Comparison of ENCODE assay signal across 16 cellular contexts in the genomic region with DNA sequence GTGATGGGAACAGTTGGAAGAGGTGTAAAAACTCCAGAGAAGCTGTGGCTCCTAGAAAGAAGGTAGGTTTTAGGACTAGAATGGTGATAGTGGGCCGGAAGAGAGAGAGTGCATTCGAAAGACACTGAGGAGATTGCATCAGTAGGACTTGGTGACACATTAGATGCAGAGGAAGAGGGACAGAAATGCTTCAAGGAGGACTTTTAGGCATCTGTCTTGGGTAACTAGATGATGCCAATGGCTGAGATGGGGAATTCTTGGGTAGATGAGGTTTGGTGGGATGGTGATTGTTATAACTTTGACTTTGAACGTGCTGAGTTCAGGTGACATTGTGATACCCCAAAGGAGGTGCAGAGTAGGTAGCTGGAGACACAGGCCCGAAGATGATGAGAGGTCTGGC.
DNase-seq lines count a peak whose midpoint lies in the region; ATAC-seq, FAIRE-seq and TF ChIP-seq lines count a peak whose summit lies in the region.
"Had no signal": no experiment of that assay in that cellular context is flagged by ENCODE, and none has a peak within 500 bp of the region (broad histone marks: within the 10 kb centered on the region; RNA-seq: fewer than 3 reads in every experiment).

No MANE protein-coding gene starts in this region.

- H4K20me1 ChIP-seq in SU-DHL-6 (ENCODE audit: low read depth, low read length): no peaks in the 10 kb centered on the region
- no peaks in the 10 kb centered on the region for H4K20me1 ChIP-seq in GM12878 (ENCODE audit: control insufficient read depth, insufficient read depth)

- H3K9me3 Mint-ChIP-seq in activated naive CD4-positive, alpha-beta T cell treated with anti-CD3 and anti-CD28 coated beads, Interleukin-2, amount 10 ng/mL, durations not matched to agents 7 days and 5 days: no peaks in the 10 kb centered on the region

- H3K4me3 ChIP-seq in SU-DHL-6 (ENCODE audit: insufficient read depth, low read length, poor library complexity, severe bottlenecking) (no peak overlapping the region), GM12878 (no peak overlapping the region), tibial artery (no peak overlapping the region), sigmoid colon (no peak overlapping the region), uterus (no peak overlapping the region)
- H3K4me3 ChIP-seq: right lobe of liver, vagina had no signal

- H3K79me2 ChIP-seq in SU-DHL-6 (ENCODE audit: insufficient read depth, low read length) (no peaks in the 10 kb centered on the region), GM12878 (ENCODE audit: control insufficient read depth, insufficient read depth, low read length) (peaks cover 19% of the 10 kb centered on the region)

- peak overlapping the region; percentile 5 for H2AFZ ChIP-seq in SU-DHL-6 (ENCODE audit: low read depth, low read length, severe bottlenecking)
- H2AFZ ChIP-seq in GM12878 (ENCODE audit: control insufficient read depth, low read depth, low read length): no peak overlapping the region

- TF ChIP-seq CTCF in SU-DHL-6 (IDR thresholded peaks at IDR 0.05; ENCODE audit: insufficient read depth, low read length, poor library complexity, severe bottlenecking) (no peak), GM12878 (IDR thresholded peaks at IDR 0.05 in 2 of 3, conservative IDR thresholded peaks at IDR 0.05 in 1 of 3; ENCODE audit: control insufficient read depth in 2 of 3, extremely low read depth in 1 of 3, insufficient read depth in 1 of 3, low read depth in 3 of 3, low read length in 3 of 3) (no peak), tibial artery (IDR thresholded peaks at IDR 0.05) (no peak), sigmoid colon (IDR thresholded peaks at IDR 0.05) (no peak), uterus (IDR thresholded peaks at IDR 0.05) (no peak)

- RAD21 ChIA-PET in GM12878 (lab: Charles Lee; ENCODE audit: unreplicated experiment): interaction anchor here (1.1 to 9.3 kb wide), 3 partner anchors 10 to 36 kb away, joined by 3 to 99 read pairs (median 4); no protein-coding TSS in a partner anchor

- WGBS in GM12878 (ENCODE audit: insufficient coverage, insufficient replicate concordance, low lambda C conversion rate, missing lambda C conversion rate): 96% methylated on average over 4 of the region's 4 CpGs
- 93 to 98% methylated on average over 4 of the region's 4 CpGs for WGBS in sigmoid colon, 2 donors

- TF ChIP-seq POLR2A in GM12878 (IDR thresholded peaks at IDR 0.05; ENCODE audit: low read depth, low read length) (no peak), sigmoid colon (IDR thresholded peaks at IDR 0.05) (no peak), uterus (IDR thresholded peaks at IDR 0.05) (no peak)

- no peak for ATAC-seq in GM12878
- ATAC-seq: left colon, right lobe of liver had no signal

- H3K27ac Mint-ChIP-seq in activated naive CD4-positive, alpha-beta T cell treated with anti-CD3 and anti-CD28 coated beads, Interleukin-2, amount 10 ng/mL, durations not matched to agents 7 days and 5 days: peak overlapping the region; percentile 9

- no peak for FAIRE-seq in GM12878 (lab: Jason Lieb, UNC)
- FAIRE-seq: frontal cortex had no signal

- H3F3A ChIP-seq in SU-DHL-6 (ENCODE audit: insufficient read depth): peaks cover 6% of the 10 kb centered on the region; the same call in 1 of the 2 replicates

- TF ChIP-seq RAD21 in GM12878 (IDR thresholded peaks at IDR 0.05; ENCODE audit: insufficient read depth, low read depth, low read length): no peak

- BruUV-seq in GM12878 (replicated peaks; lab: Mats Ljungman, UMichigan): no TSS peak

- no peaks in the 10 kb centered on the region for H3K9me2 ChIP-seq in SU-DHL-6 (replicated peaks; ENCODE audit: insufficient read depth, low read length)

- SMC1A ChIA-PET in GM12878 (lab: Charles Lee; ENCODE audit: uncharacterized antibody, unreplicated experiment): interaction anchor here (1.1 to 15.6 kb wide), 6 partner anchors 11 to 49 kb away, joined by 3 to 314 read pairs (median 14); no protein-coding TSS in a partner anchor

- no peak for DNase-seq in activated naive CD4-positive, alpha-beta T cell treated with anti-CD3 and anti-CD28 coated beads, Interleukin-2, amount 10 ng/mL, durations not matched to agents 7 days and 5 days
- DNase-seq in activated naive CD4-positive, alpha-beta T cell treated with anti-CD3 and anti-CD28 coated beads, Interleukin-2, amount 50 U/mL, for 16 hours: no peak
- no peak for DNase-seq in GM12878 (ENCODE audit: low read depth, low spot score)
- no peak for DNase-seq in tibial artery
- DNase-seq in sigmoid colon: no peak
- DNase-seq in GOT3 (lab: John Stamatoyannopoulos, UW): no peak
- no peak for DNase-seq in uterus
- DNase-seq: cortex of kidney, left colon, NCI-H2029, NCI-H510A, right lobe of liver, Right ventricle myocardium superior had no signal

- H3K27me3 ChIP-seq in SU-DHL-6 (ENCODE audit: low read length) (no peaks in the 10 kb centered on the region), GM12878 (replicated peaks in 1 of 2; ENCODE audit: control insufficient read depth in 2 of 2, insufficient read depth in 2 of 2, low read length in 1 of 2) (no peaks in the 10 kb centered on the region), tibial artery (no peaks in the 10 kb centered on the region), sigmoid colon (no peaks in the 10 kb centered on the region), uterus (no peaks in the 10 kb centered on the region)
- H3K27me3 ChIP-seq: right lobe of liver, vagina had no signal

- no peak for TF ChIP-seq EP300 in GM12878 (IDR thresholded peaks at IDR 0.05; ENCODE audit: borderline replicate concordance in 1 of 2, control insufficient read depth in 1 of 2, low read depth in 2 of 2, low read length in 2 of 2)
- TF ChIP-seq EP300 in sigmoid colon (IDR thresholded peaks at IDR 0.05): no peak

- H3K9me3 ChIP-seq in SU-DHL-6 (ENCODE audit: insufficient read depth, low read length) (no peaks in the 10 kb centered on the region), GM12878 (replicated peaks; ENCODE audit: control insufficient read depth, insufficient read depth, low read length) (no peaks in the 10 kb centered on the region; the same call in 2 of the 3 replicates), tibial artery (no peaks in the 10 kb centered on the region), sigmoid colon (no peaks in the 10 kb centered on the region), uterus (no peaks in the 10 kb centered on the region)
- H3K9me3 ChIP-seq: right lobe of liver, vagina had no signal

- H3K27ac ChIP-seq in SU-DHL-6 (ENCODE audit: low read depth, low read length) (no peak overlapping the region), GM12878 (ENCODE audit: control insufficient read depth, insufficient read depth) (0 out of 2 replicates have a peak overlapping the region, but pooled peaks have one; percentile 20), tibial artery (peak overlapping the region; percentile 18 to 71), sigmoid colon (no peak overlapping the region), uterus (no peak overlapping the region)
- H3K27ac ChIP-seq: right lobe of liver, vagina had no signal

- peaks cover 34% of the 10 kb centered on the region for H3K36me3 Mint-ChIP-seq in activated naive CD4-positive, alpha-beta T cell treated with anti-CD3 and anti-CD28 coated beads, Interleukin-2, amount 10 ng/mL, durations not matched to agents 7 days and 5 days

- CTCF ChIA-PET in activated naive CD4-positive, alpha-beta T cell treated with anti-CD3 and anti-CD28 coated beads, Interleukin-2, amount 10 ng/mL, durations not matched to agents 7 days and 5 days (lab: Charles Lee): no interaction called here
- CTCF ChIA-PET in GM12878 (lab: Yijun Ruan, JAX): interaction anchor here (1.4 to 4.1 kb wide), 3 partner anchors 11 to 21 kb away, joined by 4 to 18 read pairs (median 4); no protein-coding TSS in a partner anchor

- intact Hi-C loops in GM12878 (cut with micrococcal nuclease; ENCODE audit: unreplicated experiment): no loop called here
- intact Hi-C loops in tibial artery (cut with DNase I; ENCODE audit: low total_unique reads): no loop called here
- intact Hi-C loops in sigmoid colon (cut with DNase I): no loop called here
- intact Hi-C loops in uterus (cut with DNase I; ENCODE audit: low total_unique reads): no loop called here

- in situ Hi-C loops in GM12878 (cut with MboI): no loop called here

- POLR2A ChIA-PET in GM12878 (lab: Charles Lee): interaction anchor here (0.6 to 2.5 kb wide), 4 partner anchors 11 to 279 kb away, joined by 4 to 6 read pairs (median 5); no protein-coding TSS in a partner anchor

- H3K4me1 ChIP-seq in GM12878 (ENCODE audit: control insufficient read depth, insufficient read depth, low read length) (peaks cover 67% of the 10 kb centered on the region), tibial artery (peaks cover 0 to 94% (median 49%) of the 10 kb centered on the region in 4 donors), sigmoid colon (peaks cover 0 to 63% (median 37%) of the 10 kb centered on the region in 4 donors), uterus (peaks cover 8 to 23% of the 10 kb centered on the region in 2 donors)
- H3K4me1 ChIP-seq: right lobe of liver had no signal

- peaks cover 48% of the 10 kb centered on the region for H3K4me1 Mint-ChIP-seq in activated naive CD4-positive, alpha-beta T cell treated with anti-CD3 and anti-CD28 coated beads, Interleukin-2, amount 10 ng/mL, durations not matched to agents 7 days and 5 days

- H3K9ac ChIP-seq in SU-DHL-6 (ENCODE audit: low read length): no peak overlapping the region
- no peak overlapping the region for H3K9ac ChIP-seq in GM12878 (ENCODE audit: control insufficient read depth, insufficient read depth, low read length)

- H3K4me3 Mint-ChIP-seq in activated naive CD4-positive, alpha-beta T cell treated with anti-CD3 and anti-CD28 coated beads, Interleukin-2, amount 10 ng/mL, durations not matched to agents 7 days and 5 days: no peak overlapping the region

- H3K36me3 ChIP-seq in SU-DHL-6 (ENCODE audit: low read length) (no peaks in the 10 kb centered on the region), GM12878 (ENCODE audit: control insufficient read depth in 2 of 2, insufficient read depth in 2 of 2, low read length in 1 of 2) (peaks cover 0 to 9% of the 10 kb centered on the region in 2 experiments; a peak in 3 of 4 replicates), tibial artery (no peaks in the 10 kb centered on the region), sigmoid colon (no peaks in the 10 kb centered on the region), uterus (no peaks in the 10 kb centered on the region)
- H3K36me3 ChIP-seq: right lobe of liver, vagina had no signal

- H3K4me2 ChIP-seq in SU-DHL-6 (ENCODE audit: low read depth, low read length, poor library complexity, severe bottlenecking) (no peak overlapping the region), GM12878 (ENCODE audit: control insufficient read depth, insufficient read depth) (no peak overlapping the region)

- no peaks in the 10 kb centered on the region for H3K27me3 Mint-ChIP-seq in activated naive CD4-positive, alpha-beta T cell treated with anti-CD3 and anti-CD28 coated beads, Interleukin-2, amount 10 ng/mL, durations not matched to agents 7 days and 5 days

TF ChIP-seq in GM12878, 131 proteins besides CTCF, POLR2A, EP300 and RAD21:
- TF ChIP-seq MYB (IDR thresholded peaks at IDR 0.05; ENCODE audit: borderline replicate concordance, low read depth, low read length): no peak
- no peak for TF ChIP-seq ZNF24 (IDR thresholded peaks at IDR 0.05)

Comparison
In these comparisons a context has a peak if more than half of its experiments do, and no peak if none do; other contexts are left out.
1. H3K27ac ChIP-seq: peak in GM12878 (single experiment) and tibial artery (2 of 2); none in SU-DHL-6 (single experiment), sigmoid colon (0 of 4) and uterus (0 of 2).